In the genomic region with DNA sequence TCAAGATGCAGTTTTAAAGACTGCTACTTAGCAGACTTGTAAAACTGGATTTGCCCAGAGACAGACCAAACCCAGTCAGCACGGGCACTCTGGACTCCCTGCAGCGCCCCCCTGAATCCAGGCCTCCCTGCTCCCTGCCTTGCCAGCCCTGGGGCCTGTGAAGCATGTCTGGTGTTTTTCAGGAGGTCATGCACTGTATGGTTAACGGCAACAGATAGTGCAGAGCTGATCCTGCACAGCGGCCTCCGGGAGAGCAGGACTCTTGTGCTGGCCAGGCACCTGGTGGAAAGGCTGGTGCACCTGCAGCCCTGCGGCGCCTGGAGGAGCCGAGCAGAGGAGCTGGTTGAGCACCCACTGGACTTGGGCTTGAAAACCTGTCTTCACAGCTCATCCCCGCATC, we compare ENCODE assay signal across 14 cellular contexts. TPM values are rescaled to one million over a fixed set of nuclear protein-coding genes. Genes with fewer than 3 reads are reported as not detected.
DNase-seq lines count a peak whose midpoint lies in the region; ATAC-seq and TF ChIP-seq lines count a peak whose summit lies in the region.
"Had no signal": no experiment of that assay in that cellular context is flagged by ENCODE, and none has a peak within 500 bp of the region (broad histone marks: within the 10 kb centered on the region; RNA-seq: fewer than 3 reads in every experiment).

No MANE protein-coding gene starts in this region.

- TF ChIP-seq POLR2A in transverse colon (IDR thresholded peaks at IDR 0.05), result no peak

- no peak overlapping the region for H3K4me2 ChIP-seq in MM.1S (ENCODE audit: low read depth, low read length)

- H3K9me3 Mint-ChIP-seq in activated naive CD4-positive, alpha-beta T cell treated with anti-CD3 and anti-CD28 coated beads, Interleukin-2, amount 10 ng/mL, durations not matched to agents 7 days and 5 days, result no peaks in the 10 kb centered on the region
- H3K9me3 Mint-ChIP-seq: activated naive CD4-positive, alpha-beta T cell treated with anti-CD3 and anti-CD28 coated beads, Interleukin-2, amount 50 U/mL, for 72 hours; type B pancreatic cell had no signal

- CTCF ChIA-PET in activated naive CD4-positive, alpha-beta T cell treated with anti-CD3 and anti-CD28 coated beads, Interleukin-2, amount 10 ng/mL, durations not matched to agents 7 days and 5 days (lab: Charles Lee), result interaction anchor here (0.7 to 2.2 kb wide), 3 partner anchors 10 to 98 kb away, joined by 3 to 14 read pairs (median 5); no protein-coding TSS in a partner anchor

- peak overlapping the region; percentile 32 to 54 (median 48) for H3K27ac ChIP-seq in transverse colon
- H3K27ac ChIP-seq in MM.1S (ENCODE audit: low read length), result no peak overlapping the region
- H3K27ac ChIP-seq: SK-N-MC had no signal

- H3K9me3 ChIP-seq in T-helper 17 cell (ENCODE audit: control insufficient read depth, low read length, poor library complexity, severe bottlenecking), result no peaks in the 10 kb centered on the region
- no peaks in the 10 kb centered on the region for H3K9me3 ChIP-seq in transverse colon
- H3K9me3 ChIP-seq in MM.1S (replicated peaks; ENCODE audit: insufficient read depth, low read length), result no peaks in the 10 kb centered on the region

- no peaks in the 10 kb centered on the region for H3K27me3 Mint-ChIP-seq in activated naive CD4-positive, alpha-beta T cell treated with anti-CD3 and anti-CD28 coated beads, Interleukin-2, amount 10 ng/mL, durations not matched to agents 7 days and 5 days
- no peaks in the 10 kb centered on the region for H3K27me3 Mint-ChIP-seq in T-helper 17 cell
- H3K27me3 Mint-ChIP-seq: type B pancreatic cell had no signal

- intact Hi-C loops in transverse colon (cut with DNase I; ENCODE audit: low total_unique reads), result no loop called here

- H3K9ac ChIP-seq in MM.1S (ENCODE audit: low read length), result no peak overlapping the region

- no peak overlapping the region for H2AFZ ChIP-seq in MM.1S (ENCODE audit: low read length)

- no peaks in the 10 kb centered on the region for H3K36me3 ChIP-seq in transverse colon
- no peaks in the 10 kb centered on the region for H3K36me3 ChIP-seq in MM.1S (replicated peaks; ENCODE audit: insufficient read depth, low read length)

- H3K27ac Mint-ChIP-seq in activated naive CD4-positive, alpha-beta T cell treated with anti-CD3 and anti-CD28 coated beads, Interleukin-2, amount 10 ng/mL, durations not matched to agents 7 days and 5 days, result no peak overlapping the region
- H3K27ac Mint-ChIP-seq in T-helper 17 cell, result no peak overlapping the region
- H3K27ac Mint-ChIP-seq: type B pancreatic cell had no signal

- H3K79me2 ChIP-seq in MM.1S (ENCODE audit: low read length), result peaks cover 2% of the 10 kb centered on the region; the same call in 1 of the 2 replicates

- peak overlapping the region; percentile 64 for H3K4me3 Mint-ChIP-seq in activated naive CD4-positive, alpha-beta T cell treated with anti-CD3 and anti-CD28 coated beads, Interleukin-2, amount 10 ng/mL, durations not matched to agents 7 days and 5 days
- peak overlapping the region; percentile 84 for H3K4me3 Mint-ChIP-seq in T-helper 17 cell
- H3K4me3 Mint-ChIP-seq: type B pancreatic cell had no signal

- WGBS in transverse colon (ENCODE audit: low coverage in 1 of 2), 2 donors, result 99 to 100% methylated on average over 1 to 9 of the region's 9 CpGs

- H3K9me2 ChIP-seq in MM.1S (replicated peaks; ENCODE audit: insufficient read depth, low read length), result no peaks in the 10 kb centered on the region

- no peaks in the 10 kb centered on the region for H3K27me3 ChIP-seq in transverse colon
- H3K27me3 ChIP-seq in MM.1S (replicated peaks; ENCODE audit: insufficient read depth, low read length), result no peaks in the 10 kb centered on the region

- ATAC-seq in T-helper 17 cell, result no peak

- peaks cover 11% of the 10 kb centered on the region for H3K4me1 Mint-ChIP-seq in activated naive CD4-positive, alpha-beta T cell treated with anti-CD3 and anti-CD28 coated beads, Interleukin-2, amount 10 ng/mL, durations not matched to agents 7 days and 5 days
- peaks cover 16% of the 10 kb centered on the region for H3K4me1 Mint-ChIP-seq in T-helper 17 cell

- H3K4me1 ChIP-seq in transverse colon, result peaks cover 0 to 14% (median 7%) of the 10 kb centered on the region in 4 donors
- H3K4me1 ChIP-seq in MM.1S (ENCODE audit: low read length), result no peaks in the 10 kb centered on the region

- TF ChIP-seq CTCF in transverse colon (IDR thresholded peaks at IDR 0.05), result no peak
- TF ChIP-seq CTCF in MM.1S (IDR thresholded peaks at IDR 0.05; ENCODE audit: low read length), result no peak

- no peak overlapping the region for H3K4me3 ChIP-seq in transverse colon
- no peak overlapping the region for H3K4me3 ChIP-seq in MM.1S (ENCODE audit: low read length)
- H3K4me3 ChIP-seq: SK-N-MC had no signal

- no peak for TF ChIP-seq EP300 in transverse colon (IDR thresholded peaks at IDR 0.05; ENCODE audit: low read depth)

- H3F3A ChIP-seq in MM.1S (ENCODE audit: insufficient read depth, low read length), result no peaks in the 10 kb centered on the region

- in situ Hi-C loops in transverse colon (cut with MboI; ENCODE audit: low pct_ligation_motif_present in 1 of 4, low pct_unique_long_range_greater_than_20kb in 1 of 4, low sequenced_read_pairs in 3 of 4), result no loop called here

- no peaks in the 10 kb centered on the region for H4K20me1 ChIP-seq in MM.1S (ENCODE audit: insufficient read depth, low read length)

- no peak for DNase-seq in activated naive CD4-positive, alpha-beta T cell treated with anti-CD3 and anti-CD28 coated beads, Interleukin-2, amount 10 ng/mL, durations not matched to agents 7 days and 5 days
- DNase-seq in activated naive CD4-positive, alpha-beta T cell treated with anti-CD3 and anti-CD28 coated beads, Interleukin-2, amount 50 U/mL, for 16 hours, result no peak
- no peak for DNase-seq in T-helper 17 cell
- peak; percentile 60 for DNase-seq in islet precursor cell
- DNase-seq in transverse colon, result no peak
- no peak for DNase-seq in MM.1S
- no peak for DNase-seq in NCI-H146 treated with DMSO at 0.1 percent for 48 hours (lab: John Stamatoyannopoulos, UW; ENCODE audit: unreplicated experiment)
- DNase-seq in D341Med (ENCODE audit: low spot score), result no peak
- DNase-seq: erythroblast, GOT3, hippocampal formation had no signal

- peaks cover 13% of the 10 kb centered on the region for H3K36me3 Mint-ChIP-seq in activated naive CD4-positive, alpha-beta T cell treated with anti-CD3 and anti-CD28 coated beads, Interleukin-2, amount 10 ng/mL, durations not matched to agents 7 days and 5 days
- H3K36me3 Mint-ChIP-seq in T-helper 17 cell (ENCODE audit: low read depth), result no peaks in the 10 kb centered on the region

RNA-seq across cellular contexts. Expression of a gene that starts 30.4 kb away (rescaled TPM):
- 10 to 100 TPM; 78.9 to 79.0 TPM for total RNA-seq in T-helper 17 cell
- 100 to 1,000 TPM in 2 of 4 donors, 10 to 100 TPM in 2; 33.9 to 192 (median 112) TPM for total RNA-seq in transverse colon
